Comparison of ENCODE assay signal across 17 cellular contexts in genomic region chr10:26802527-26802926, GRCh38. TPM values are rescaled to one million over a fixed set of nuclear protein-coding genes. Genes with fewer than 3 reads are reported as not detected.
DNase-seq lines count a peak whose midpoint lies in the region; ATAC-seq lines count a peak whose summit lies in the region.
"Had no signal": no experiment of that assay in that cellular context is flagged by ENCODE, and none has a peak within 500 bp of the region (broad histone marks: within the 10 kb centered on the region; RNA-seq: fewer than 3 reads in every experiment).

No MANE protein-coding gene starts in this region.

- H2AK5ac ChIP-seq in mesendoderm (ENCODE audit: low read length), result peak overlapping the region; percentile 43

- H4K5ac ChIP-seq in mesendoderm (ENCODE audit: low read length), result no peak overlapping the region

- H3K4me1 Mint-ChIP-seq in CD4-positive, alpha-beta memory T cell, result peaks cover 67 to 98% (median 85%) of the 10 kb centered on the region in 4 donors
- peaks cover 83% of the 10 kb centered on the region for H3K4me1 Mint-ChIP-seq in central memory CD8-positive, alpha-beta T cell

- CTCF ChIA-PET in CD4-positive, alpha-beta memory T cell (lab: Charles Lee; ENCODE audit: partially characterized antibody), result no interaction called here

- intact Hi-C loops in CD4-positive, alpha-beta memory T cell (cut with micrococcal nuclease), result no loop called here

- H2BK120ac ChIP-seq in mesendoderm (ENCODE audit: low read depth, low read length), result no peak overlapping the region

- H2BK5ac ChIP-seq in mesendoderm (ENCODE audit: low read length), result peak overlapping the region; percentile 39

- H3K56ac ChIP-seq in mesendoderm (ENCODE audit: low read length), result peak overlapping the region; percentile 65

- H3K27me3 ChIP-seq in CD4-positive, alpha-beta memory T cell (ENCODE audit: insufficient read depth, low read length), result no peaks in the 10 kb centered on the region
- no peaks in the 10 kb centered on the region for H3K27me3 ChIP-seq in HUES64 (ENCODE audit: insufficient read depth, low read length)
- no peaks in the 10 kb centered on the region for H3K27me3 ChIP-seq in mesendoderm (ENCODE audit: insufficient read depth, low read length, poor library complexity)
- H3K27me3 ChIP-seq: brain microvascular endothelial cell, transverse colon had no signal

- POLR2A ChIA-PET in CD4-positive, alpha-beta memory T cell (lab: Charles Lee; ENCODE audit: partially characterized antibody), result no interaction called here

- H3K4me3 ChIP-seq in CD4-positive, alpha-beta memory T cell (ENCODE audit: low read length in 2 of 2), result no peak overlapping the region
- no peak overlapping the region for H3K4me3 ChIP-seq in HUES64 (ENCODE audit: low read length)
- no peak overlapping the region for H3K4me3 ChIP-seq in mesendoderm (ENCODE audit: low read length)
- H3K4me3 ChIP-seq: HAP-1, transverse colon had no signal

- no peaks in the 10 kb centered on the region for H3K9me3 ChIP-seq in CD4-positive, alpha-beta memory T cell (ENCODE audit: control insufficient read depth in 1 of 2, low read length in 2 of 2)
- no peaks in the 10 kb centered on the region for H3K9me3 ChIP-seq in HUES64 (ENCODE audit: insufficient read depth, low read depth, low read length)
- H3K9me3 ChIP-seq: HAP-1, transverse colon had no signal

- peaks cover 0 to 1% (median 0%) of the 10 kb centered on the region in 8 donors for H3K9me3 Mint-ChIP-seq in CD4-positive, alpha-beta memory T cell
- no peaks in the 10 kb centered on the region for H3K9me3 Mint-ChIP-seq in central memory CD8-positive, alpha-beta T cell
- H3K9me3 Mint-ChIP-seq: stimulated activated naive CD8-positive, alpha-beta T cell treated with anti-CD3 and anti-CD28 coated beads, Interleukin-15, Interleukin-2, amounts not matched to agents 100 ng/mL and 50 ng/mL, for 24 hours had no signal

- H3K27ac ChIP-seq in CD4-positive, alpha-beta memory T cell (ENCODE audit: low read depth, low read length), result no peak overlapping the region
- H3K27ac ChIP-seq in HUES64 (ENCODE audit: low read depth, low read length) (peak overlapping the region; percentile 36; the same call in 1 of the 2 replicates), mesendoderm (ENCODE audit: low read depth, low read length) (peak overlapping the region; percentile 44)
- H3K27ac ChIP-seq: brain microvascular endothelial cell, epithelial cell of prostate, transverse colon had no signal

- no peak overlapping the region for H3K23ac ChIP-seq in mesendoderm (ENCODE audit: low read length)

- H3K27me3 Mint-ChIP-seq in CD4-positive, alpha-beta memory T cell, result no peaks in the 10 kb centered on the region
- no peaks in the 10 kb centered on the region for H3K27me3 Mint-ChIP-seq in central memory CD8-positive, alpha-beta T cell
- H3K27me3 Mint-ChIP-seq: stimulated activated naive CD8-positive, alpha-beta T cell treated with anti-CD3 and anti-CD28 coated beads, Interleukin-15, Interleukin-2, amounts not matched to agents 100 ng/mL and 50 ng/mL, for 24 hours had no signal

- DNase-seq in CD4-positive, alpha-beta memory T cell, result no peak
- DNase-seq in central memory CD8-positive, alpha-beta T cell (ENCODE audit: low spot score in 2 of 2), result no peak
- DNase-seq in mesendoderm (peak; percentile 76), islet precursor cell (no peak), C1 segment of cervical spinal cord (lab: John Stamatoyannopoulos, UW) (no peak), pons (ENCODE audit: low spot score) (no peak)
- DNase-seq in stimulated activated CD4-positive, alpha-beta T cell treated with anti-CD3 and anti-CD28 coated beads, Interleukin-4, amount 100 ng/mL, for 4 hours, result no peak
- DNase-seq: brain microvascular endothelial cell, foreskin fibroblast, NCI-H1092 treated with DMSO at 0.1 percent for 48 hours, NCI-H524, transverse colon had no signal

- peak overlapping the region in 5 of 8 donors; percentile 1 to 36 (median 14) for H3K4me3 Mint-ChIP-seq in CD4-positive, alpha-beta memory T cell
- H3K4me3 Mint-ChIP-seq in central memory CD8-positive, alpha-beta T cell, result peak overlapping the region; percentile 3
- H3K4me3 Mint-ChIP-seq: stimulated activated naive CD8-positive, alpha-beta T cell treated with anti-CD3 and anti-CD28 coated beads, Interleukin-15, Interleukin-2, amounts not matched to agents 100 ng/mL and 50 ng/mL, for 24 hours had no signal

- ATAC-seq in central memory CD8-positive, alpha-beta T cell (replicated peaks; ENCODE audit: extremely low read depth, poor library complexity, severe bottlenecking), result no peak
- ATAC-seq: Right ventricle myocardium inferior had no signal

- H3K27ac Mint-ChIP-seq in CD4-positive, alpha-beta memory T cell, result peak overlapping the region in 6 of 7 donors; percentile 4 to 61 (median 32)
- H3K27ac Mint-ChIP-seq in central memory CD8-positive, alpha-beta T cell (ENCODE audit: low read depth), result peak overlapping the region; percentile 9
- H3K27ac Mint-ChIP-seq: stimulated activated naive CD8-positive, alpha-beta T cell treated with anti-CD3 and anti-CD28 coated beads, Interleukin-15, Interleukin-2, amounts not matched to agents 100 ng/mL and 50 ng/mL, for 24 hours had no signal

- H3K79me1 ChIP-seq in mesendoderm (ENCODE audit: low read length), result peaks cover 9% of the 10 kb centered on the region

- WGBS in HUES64, result 81% methylated on average over 3 of the region's 3 CpGs
- WGBS in mesendoderm (ENCODE audit: extremely low coverage, insufficient coverage, low lambda C conversion rate), result no CpG with 5 or more reads among the region's 3 CpGs

- H3K9ac ChIP-seq in HUES64 (ENCODE audit: low read depth, low read length) (no peak overlapping the region), mesendoderm (ENCODE audit: low read length) (no peak overlapping the region)

- H3K18ac ChIP-seq in mesendoderm (ENCODE audit: low read length), result no peak overlapping the region

- H2BK15ac ChIP-seq in mesendoderm (replicated peaks; ENCODE audit: low read depth), result peak overlapping the region; percentile 57

- H3K4me2 ChIP-seq in mesendoderm (ENCODE audit: low read length), result no peak overlapping the region

- no peak overlapping the region for H3K4ac ChIP-seq in mesendoderm (ENCODE audit: low read depth, low read length)

- peaks cover 2 to 6% of the 10 kb centered on the region in 2 donors for H3K36me3 Mint-ChIP-seq in CD4-positive, alpha-beta memory T cell
- peaks cover 14% of the 10 kb centered on the region for H3K36me3 Mint-ChIP-seq in central memory CD8-positive, alpha-beta T cell (ENCODE audit: insufficient read depth)

- peaks cover 77% of the 10 kb centered on the region for H3K4me1 ChIP-seq in CD4-positive, alpha-beta memory T cell (ENCODE audit: insufficient read depth, low read length)
- peaks cover 45% of the 10 kb centered on the region for H3K4me1 ChIP-seq in HUES64 (ENCODE audit: insufficient read depth, low read length)
- H3K4me1 ChIP-seq in mesendoderm (ENCODE audit: control insufficient read depth, low read depth, low read length), result peaks cover 13% of the 10 kb centered on the region

- H4K8ac ChIP-seq in mesendoderm (ENCODE audit: low read depth, low read length), result no peak overlapping the region

- H3K36me3 ChIP-seq in CD4-positive, alpha-beta memory T cell (ENCODE audit: insufficient read depth, low read length), result no peaks in the 10 kb centered on the region
- H3K36me3 ChIP-seq in HUES64 (ENCODE audit: insufficient read depth, low read length) (no peaks in the 10 kb centered on the region), mesendoderm (ENCODE audit: control insufficient read depth, insufficient read depth, low read length) (no peaks in the 10 kb centered on the region)
- H3K36me3 ChIP-seq: brain microvascular endothelial cell, HAP-1, transverse colon had no signal

- H3K79me2 ChIP-seq in mesendoderm (ENCODE audit: control insufficient read depth, insufficient read depth, low read length), result peaks cover 21% of the 10 kb centered on the region

RNA-seq across cellular contexts. Expression of gene ABI1, which starts 58.2 kb away (rescaled TPM):
- 10 to 100 TPM; 62.2 to 62.5 TPM for total RNA-seq in CD4-positive, alpha-beta memory T cell
- polyA plus RNA-seq in CD4-positive, alpha-beta memory T cell, result 10 to 100 TPM; 80.2 to 87.6 TPM
- 20.2 TPM for polyA plus RNA-seq in HUES64 (2013, experiment 1 of 2)
- 23.1 TPM for polyA plus RNA-seq in HUES64 (2013, experiment 2 of 2)
- 24.5 TPM for polyA plus RNA-seq in mesendoderm (2013, experiment 1 of 2)
- polyA plus RNA-seq in mesendoderm (2013, experiment 2 of 2), result 25.7 TPM
